ENCODE assay signal across 1 cellular context in genomic region chr20:47546184-47547033, GRCh38.
TF ChIP-seq lines count a peak whose summit lies in the region.

No MANE protein-coding gene starts in this region.

TF ChIP-seq in GM23338, 12 proteins besides CTCF, POLR2A, EP300 and RAD21 (continued from another document):
- TF ChIP-seq REST (IDR thresholded peaks at IDR 0.05; ENCODE audit: unreplicated experiment) (no peak), EZH2 (IDR thresholded peaks at IDR 0.05; ENCODE audit: low read depth, unreplicated experiment) (no peak), POLR2AphosphoS5 (IDR thresholded peaks at IDR 0.05; ENCODE audit: low read depth) (no peak), ZNF462 (CRISPR knock-in tag; IDR thresholded peaks at IDR 0.05) (no peak), ETS1 (IDR thresholded peaks at IDR 0.05) (no peak)
